Comparison of ENCODE assay signal across 9 cellular contexts in the genomic region with DNA sequence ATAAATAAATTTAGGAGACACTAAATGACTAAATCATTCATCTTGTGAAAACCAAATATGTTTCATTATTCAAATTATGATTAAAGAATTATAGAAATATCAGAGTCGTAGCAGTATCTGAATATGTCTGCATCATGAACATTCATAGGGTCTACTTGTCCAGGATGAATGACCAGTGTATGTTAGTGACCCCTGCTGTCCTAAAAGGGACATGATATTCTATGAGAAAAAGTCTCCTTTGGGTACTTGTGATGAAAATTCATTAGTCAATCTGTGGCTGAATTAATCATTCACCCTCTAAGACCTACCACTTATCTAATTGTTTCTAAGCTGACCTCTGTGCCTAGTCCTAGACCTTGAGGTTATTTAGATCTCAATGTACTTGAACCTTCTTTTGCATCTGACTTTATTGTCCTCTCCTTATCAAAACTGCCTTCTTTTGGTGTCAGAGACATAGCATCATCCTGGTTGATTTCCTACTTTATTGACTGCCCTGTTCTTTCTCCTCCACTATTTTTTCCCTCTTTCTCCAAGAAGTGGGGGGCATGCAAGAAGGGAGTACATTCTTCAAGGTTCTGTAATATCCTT.
DNase-seq lines count a peak whose midpoint lies in the region; ATAC-seq, FAIRE-seq and TF ChIP-seq lines count a peak whose summit lies in the region.
"Had no signal": no experiment of that assay in that cellular context is flagged by ENCODE, and none has a peak within 500 bp of the region (broad histone marks: within the 10 kb centered on the region; RNA-seq: fewer than 3 reads in every experiment).

No MANE protein-coding gene starts in this region.

- intact Hi-C loops in esophagus muscularis mucosa (cut with DNase I): loop anchor here (10.0 kb wide), 1 partner anchor 876 kb away; no protein-coding TSS in a partner anchor

- H3K27me3 Mint-ChIP-seq in progenitor cell of endocrine pancreas: no peaks in the 10 kb centered on the region
- no peaks in the 10 kb centered on the region for H3K27me3 Mint-ChIP-seq in activated T-helper 17 cell treated with anti-CD3 and anti-CD28 coated beads, Interleukin-2, amount 50 U/mL, for 72 hours

- H3K36me3 Mint-ChIP-seq in progenitor cell of endocrine pancreas (ENCODE audit: insufficient read depth): no peaks in the 10 kb centered on the region
- H3K36me3 Mint-ChIP-seq in activated T-helper 17 cell treated with anti-CD3 and anti-CD28 coated beads, Interleukin-2, amount 50 U/mL, for 72 hours (ENCODE audit: low read depth): no peaks in the 10 kb centered on the region

- TF ChIP-seq POLR2A in esophagus muscularis mucosa (IDR thresholded peaks at IDR 0.05; ENCODE audit: low read depth): no peak

- H3K4me1 ChIP-seq in esophagus muscularis mucosa: peaks cover 0 to 6% (median 2%) of the 10 kb centered on the region in 4 donors
- H3K4me1 ChIP-seq: BLaER1 had no signal

- H3K4me1 Mint-ChIP-seq in progenitor cell of endocrine pancreas (ENCODE audit: low read depth): peaks cover 1% of the 10 kb centered on the region
- H3K4me1 Mint-ChIP-seq in activated T-helper 17 cell treated with anti-CD3 and anti-CD28 coated beads, Interleukin-2, amount 50 U/mL, for 72 hours: no peaks in the 10 kb centered on the region

- no peaks in the 10 kb centered on the region for H3K36me3 ChIP-seq in esophagus muscularis mucosa
- H3K36me3 ChIP-seq: BLaER1 had no signal

- H3K9me3 Mint-ChIP-seq in progenitor cell of endocrine pancreas (ENCODE audit: low read depth): no peaks in the 10 kb centered on the region
- H3K9me3 Mint-ChIP-seq in activated T-helper 17 cell treated with anti-CD3 and anti-CD28 coated beads, Interleukin-2, amount 50 U/mL, for 72 hours: no peaks in the 10 kb centered on the region

- no peaks in the 10 kb centered on the region for H3K9me3 ChIP-seq in esophagus muscularis mucosa
- H3K9me3 ChIP-seq: BLaER1 had no signal

- ATAC-seq in activated T-helper 17 cell treated with anti-CD3 and anti-CD28 coated beads, Interleukin-2, amount 50 U/mL, for 72 hours (replicated peaks): no peak

- FAIRE-seq in RCC 7860 (lab: Jason Lieb, UNC): no peak

- H3K27me3 ChIP-seq in esophagus muscularis mucosa: no peaks in the 10 kb centered on the region
- H3K27me3 ChIP-seq: BLaER1 had no signal

- no peak overlapping the region for H3K27ac Mint-ChIP-seq in progenitor cell of endocrine pancreas
- H3K27ac Mint-ChIP-seq in activated T-helper 17 cell treated with anti-CD3 and anti-CD28 coated beads, Interleukin-2, amount 50 U/mL, for 72 hours: no peak overlapping the region

- H3K4me3 ChIP-seq in esophagus muscularis mucosa: no peak overlapping the region
- H3K4me3 ChIP-seq: BLaER1 had no signal

- TF ChIP-seq EP300 in esophagus muscularis mucosa (IDR thresholded peaks at IDR 0.05): no peak

- peak; percentile 3 for DNase-seq in NCI-H1694 treated with DMSO at 0.1 percent for 48 hours (lab: John Stamatoyannopoulos, UW)
- no peak for DNase-seq in NCI-H1694 (lab: John Stamatoyannopoulos, UW)
- peak; percentile 51 to 65 for DNase-seq in NCI-H526 (lab: John Stamatoyannopoulos, UW)
- no peak for DNase-seq in esophagus muscularis mucosa (ENCODE audit: extremely low spot score)
- DNase-seq in progenitor cell of endocrine pancreas (ENCODE audit: low spot score, unreplicated experiment): no peak
- DNase-seq in RCC 7860 (ENCODE audit: low spot score): no peak
- no peak for DNase-seq in occipital lobe (lab: John Stamatoyannopoulos, UW)

- TF ChIP-seq CTCF in esophagus muscularis mucosa (IDR thresholded peaks at IDR 0.05) (peak; percentile 20 to 48 (median 27)), progenitor cell of endocrine pancreas (IDR thresholded peaks at IDR 0.05; ENCODE audit: unreplicated experiment) (peak; percentile 66)

- H3K27ac ChIP-seq in esophagus muscularis mucosa (replicated peaks in 1 of 4): no peak overlapping the region
- H3K27ac ChIP-seq: BLaER1 had no signal

- WGBS in esophagus muscularis mucosa: 74% methylated on average over 1 of the region's 1 CpG

- no peak overlapping the region for H3K4me3 Mint-ChIP-seq in progenitor cell of endocrine pancreas (ENCODE audit: low read depth)
- no peak overlapping the region for H3K4me3 Mint-ChIP-seq in activated T-helper 17 cell treated with anti-CD3 and anti-CD28 coated beads, Interleukin-2, amount 50 U/mL, for 72 hours

Comparison
In these comparisons a context has a peak if more than half of its experiments do, and no peak if none do; other contexts are left out.
1. DNase-seq: peak in NCI-H1694 treated with DMSO at 0.1 percent for 48 hours (single experiment) and NCI-H526 (2 of 2); none in NCI-H1694 (single experiment), esophagus muscularis mucosa (single experiment), progenitor cell of endocrine pancreas (single experiment), RCC 7860 (single experiment) and occipital lobe (single experiment).